Comparison of ENCODE assay signal across 15 cellular contexts in genomic region chr10:132630666-132631347, GRCh38.
DNase-seq lines count a peak whose midpoint lies in the region; ATAC-seq and TF ChIP-seq lines count a peak whose summit lies in the region.
"Had no signal": no experiment of that assay in that cellular context is flagged by ENCODE, and none has a peak within 500 bp of the region (broad histone marks: within the 10 kb centered on the region; RNA-seq: fewer than 3 reads in every experiment).

No MANE protein-coding gene starts in this region.

- H3K4me3 ChIP-seq in neuronal stem cell (ENCODE audit: low read length in 2 of 2) (no peak overlapping the region), upper lobe of right lung (no peak overlapping the region)

- H3K14ac ChIP-seq in neuronal stem cell (ENCODE audit: low read length): peak overlapping the region; percentile 87

- no CpG with 5 or more reads among the region's 25 CpGs for WGBS in neuronal stem cell (ENCODE audit: extremely low coverage in 2 of 2, insufficient read length in 2 of 2, insufficient replicate concordance in 1 of 2), 2 donors

- H3K4me3 Mint-ChIP-seq in naive thymus-derived CD8-positive, alpha-beta T cell: no peak overlapping the region
- H3K4me3 Mint-ChIP-seq: activated CD4-positive, alpha-beta T cell treated with anti-CD3 and anti-CD28 coated beads, Interleukin-2, amount 10 ng/mL, durations not matched to agents 24 days and 14 days; dendritic cell treated with granulocyte-macrophage colony-stimulating factor and Interleukin-4, amounts not matched to agents 40 ng/mL and 50 ng/mL, for 4 days had no signal

- H3K9me3 Mint-ChIP-seq in naive thymus-derived CD8-positive, alpha-beta T cell: no peaks in the 10 kb centered on the region
- H3K9me3 Mint-ChIP-seq: activated CD4-positive, alpha-beta T cell treated with anti-CD3 and anti-CD28 coated beads, Interleukin-2, amount 10 ng/mL, durations not matched to agents 24 days and 14 days; dendritic cell treated with granulocyte-macrophage colony-stimulating factor and Interleukin-4, amounts not matched to agents 40 ng/mL and 50 ng/mL, for 4 days had no signal

- peak; percentile 45 to 74 for ATAC-seq in left cardiac atrium
- ATAC-seq in upper lobe of right lung: peak; percentile 24
- no peak for ATAC-seq in HG03469 (IDR thresholded peaks at IDR 0.05; ENCODE audit: unreplicated experiment)
- no peak for ATAC-seq in naive thymus-derived CD8-positive, alpha-beta T cell

- peak overlapping the region; percentile 81 for H3K27ac ChIP-seq in caudate nucleus (ENCODE audit: low read depth, low read length)
- H3K27ac ChIP-seq in neuronal stem cell (replicated peaks; ENCODE audit: low read length): no peak overlapping the region
- peak overlapping the region; percentile 62 for H3K27ac ChIP-seq in upper lobe of right lung

- no peaks in the 10 kb centered on the region for H3K36me3 ChIP-seq in neuronal stem cell (replicated peaks in 1 of 2; ENCODE audit: control insufficient read depth in 2 of 2, insufficient read depth in 2 of 2, low read length in 2 of 2)
- H3K36me3 ChIP-seq in upper lobe of right lung: no peaks in the 10 kb centered on the region

- H3K4ac ChIP-seq in neuronal stem cell (ENCODE audit: low read length): no peak overlapping the region

- H3K79me1 ChIP-seq in neuronal stem cell (ENCODE audit: low read depth, low read length): no peaks in the 10 kb centered on the region

- H3K18ac ChIP-seq in neuronal stem cell (ENCODE audit: low read length): no peak overlapping the region

- POLR2A ChIA-PET in naive thymus-derived CD8-positive, alpha-beta T cell (lab: Charles Lee): no interaction called here

- H3K27me3 ChIP-seq in neuronal stem cell (ENCODE audit: control insufficient read depth in 3 of 3, insufficient read depth in 3 of 3, low read depth in 1 of 3, low read length in 3 of 3) (no peaks in the 10 kb centered on the region), upper lobe of right lung (no peaks in the 10 kb centered on the region)

- no peak overlapping the region for H2BK12ac ChIP-seq in neuronal stem cell (ENCODE audit: low read length)

- H3K4me1 ChIP-seq in neuronal stem cell (ENCODE audit: control insufficient read depth in 2 of 2, insufficient read depth in 1 of 2, low read depth in 1 of 2, low read length in 2 of 2): peaks cover 1 to 26% of the 10 kb centered on the region in 2 donors
- peaks cover 56% of the 10 kb centered on the region for H3K4me1 ChIP-seq in upper lobe of right lung

- no peaks in the 10 kb centered on the region for H3K9me3 ChIP-seq in neuronal stem cell (replicated peaks in 1 of 2; ENCODE audit: control insufficient read depth in 2 of 2, insufficient read depth in 1 of 2, low read depth in 1 of 2, low read length in 2 of 2)
- H3K9me3 ChIP-seq in upper lobe of right lung: no peaks in the 10 kb centered on the region

- peak in 2 of 61 donors; percentile 34 to 49 for DNase-seq in caudate nucleus (lab: John Stamatoyannopoulos, UW)
- DNase-seq in left cardiac atrium: peak; percentile 88
- DNase-seq in neuronal stem cell (ENCODE audit: low spot score): no peak
- no peak for DNase-seq in upper lobe of right lung
- no peak for DNase-seq in naive thymus-derived CD8-positive, alpha-beta T cell
- no peak for DNase-seq in SKM-1 treated with dmso at 0.1 percent for 144 hours (lab: John Stamatoyannopoulos, UW; ENCODE audit: unreplicated experiment)
- no peak for DNase-seq in GM19240 (ENCODE audit: insufficient read length, low spot score)
- DNase-seq: activated CD4-positive, alpha-beta T cell treated with anti-CD3 and anti-CD28 coated beads, Interleukin-2, amount 10 ng/mL, durations not matched to agents 24 days and 14 days; activated naive CD4-positive, alpha-beta T cell treated with Interleukin-2 at 50 U/mL for 16 hours; HCEC 1CT; NCI-H146; NCI-H774; stimulated activated CD4-positive, alpha-beta T cell treated with anti-CD3 and anti-CD28 coated beads, Interleukin-15, amount 100 ng/mL, for 24 hours had no signal

- H3K9ac ChIP-seq in neuronal stem cell (ENCODE audit: low read depth, low read length, poor library complexity): peak overlapping the region; percentile 35

- H2BK5ac ChIP-seq in neuronal stem cell (ENCODE audit: low read length): no peak overlapping the region

- no peak overlapping the region for H3K23ac ChIP-seq in neuronal stem cell (ENCODE audit: low read depth, low read length, poor library complexity)

- no peak overlapping the region for H2BK15ac ChIP-seq in neuronal stem cell (ENCODE audit: low read length)

- peak overlapping the region in 2 of 10 donors; percentile 9 to 62 for H3K27ac Mint-ChIP-seq in naive thymus-derived CD8-positive, alpha-beta T cell
- H3K27ac Mint-ChIP-seq: activated CD4-positive, alpha-beta T cell treated with anti-CD3 and anti-CD28 coated beads, Interleukin-2, amount 10 ng/mL, durations not matched to agents 24 days and 14 days; dendritic cell treated with granulocyte-macrophage colony-stimulating factor and Interleukin-4, amounts not matched to agents 40 ng/mL and 50 ng/mL, for 4 days had no signal

- no peak overlapping the region for H2AK5ac ChIP-seq in neuronal stem cell (ENCODE audit: low read depth, low read length)

- peaks cover 0 to 2% (median 0%) of the 10 kb centered on the region in 3 donors for H3K36me3 Mint-ChIP-seq in naive thymus-derived CD8-positive, alpha-beta T cell

- no peak overlapping the region for H4K8ac ChIP-seq in neuronal stem cell (ENCODE audit: low read depth, low read length)

- no peak overlapping the region for H3K4me2 ChIP-seq in neuronal stem cell (ENCODE audit: insufficient read depth, low read length, poor library complexity, severe bottlenecking)

- TF ChIP-seq CTCF in upper lobe of right lung (IDR thresholded peaks at IDR 0.05): no peak

- H2BK120ac ChIP-seq in neuronal stem cell (ENCODE audit: low read depth, low read length): no peak overlapping the region

- H3K27me3 Mint-ChIP-seq in naive thymus-derived CD8-positive, alpha-beta T cell: no peaks in the 10 kb centered on the region
- H3K27me3 Mint-ChIP-seq: activated CD4-positive, alpha-beta T cell treated with anti-CD3 and anti-CD28 coated beads, Interleukin-2, amount 10 ng/mL, durations not matched to agents 24 days and 14 days had no signal

- intact Hi-C loops in left cardiac atrium (cut with DNase I): loop anchor here (5.0 to 10.0 kb wide), 4 partner anchors 39 to 114 kb away; partner anchors contain the start of gene INPP5A (in 1 of the 2)
- intact Hi-C loops in upper lobe of right lung (cut with DNase I): no loop called here

- no peak overlapping the region for H2AFZ ChIP-seq in neuronal stem cell (ENCODE audit: low read length)

- H4K91ac ChIP-seq in neuronal stem cell (ENCODE audit: low read depth, low read length, poor library complexity): no peak overlapping the region

- peaks cover 38 to 67% (median 58%) of the 10 kb centered on the region in 4 donors for H3K4me1 Mint-ChIP-seq in naive thymus-derived CD8-positive, alpha-beta T cell

Comparison
In these comparisons a context has a peak if more than half of its experiments do, and no peak if none do; other contexts are left out.
1. ATAC-seq: peak in left cardiac atrium (2 of 2) and upper lobe of right lung (single experiment); none in HG03469 (single experiment) and naive thymus-derived CD8-positive, alpha-beta T cell (0 of 2).